Comparison of ENCODE assay signal across 36 cellular contexts in the genomic region with DNA sequence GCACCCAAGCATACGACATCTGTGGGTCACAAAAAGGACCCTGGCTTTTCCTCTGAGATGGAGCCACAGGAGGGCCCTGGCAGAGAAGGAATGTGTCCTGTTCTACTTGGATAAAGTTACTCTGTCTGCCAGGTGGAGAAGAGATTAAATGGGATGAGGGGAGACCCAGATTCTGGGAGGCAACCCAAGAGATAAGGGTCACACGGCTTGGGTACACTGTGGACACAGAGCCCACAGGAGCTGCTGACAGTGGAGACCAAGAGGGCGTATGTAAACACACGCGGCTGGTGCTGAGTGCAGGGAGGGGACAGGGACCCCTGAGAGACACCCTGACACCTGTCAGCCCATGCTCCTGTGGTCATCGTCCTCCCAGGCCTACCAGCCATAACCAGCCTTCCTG. TPM values are rescaled to one million over a fixed set of nuclear protein-coding genes. Genes with fewer than 3 reads are reported as not detected.
"Had no signal": no experiment of that assay in that cellular context is flagged by ENCODE, and none has a peak within 500 bp of the region (broad histone marks: within the 10 kb centered on the region; RNA-seq: fewer than 3 reads in every experiment).

No MANE protein-coding gene starts in this region.

- H3K27me3 ChIP-seq: ascending aorta, breast epithelium, cardiac muscle cell, dorsolateral prefrontal cortex, foreskin keratinocyte, gastrocnemius medialis had no signal

- H3K4me3 Mint-ChIP-seq: activated B cell treated with CpG ODN at 0.5 μM for 24 hours; activated CD4-positive, alpha-beta memory T cell treated with anti-CD3 and anti-CD28 coated beads, Interleukin-2, amount 10 ng/mL, durations not matched to agents 7 days and 5 days; activated CD4-positive, alpha-beta T cell treated with anti-CD3 and anti-CD28 coated beads for 36 hours; activated CD4-positive, alpha-beta T cell treated with anti-CD3 and anti-CD28 coated beads, Interleukin-2, amount 10 ng/mL, durations not matched to agents 7 days and 5 days; activated naive CD4-positive, alpha-beta T cell treated with anti-CD3 and anti-CD28 coated beads, Interleukin-2, amount 10 ng/mL, durations not matched to agents 7 days and 5 days; activated naive CD8-positive, alpha-beta T cell treated with anti-CD3 and anti-CD28 coated beads, Interleukin-2, amount 10 ng/mL, durations not matched to agents 7 days and 5 days; activated T-cell treated with anti-CD3 and anti-CD28 coated beads, Interleukin-2, amount 50 U/mL, for 24 hours; activated T-cell treated with anti-CD3 and anti-CD28 coated beads, Interleukin-2, amount 50 U/mL, for 72 hours; dendritic cell treated with granulocyte-macrophage colony-stimulating factor and Interleukin-4, amounts not matched to agents 40 ng/mL and 50 ng/mL, for 4 days; endodermal cell; T-helper 17 cell; T-helper 2 cell treated with Interferon-gamma antibody and Interleukin-4, amounts not matched to agents 5 μg/mL and 100 μg/mL, for 36 hours had no signal

- ATAC-seq: activated CD4-positive, alpha-beta T cell treated with anti-CD3 and anti-CD28 coated beads for 36 hours; activated CD4-positive, CD25-positive, alpha-beta regulatory T cell treated with anti-CD3 and anti-CD28 coated beads, Interleukin-2, amount 50 U/mL, for 24 hours; activated naive CD4-positive, alpha-beta T cell treated with anti-CD3 and anti-CD28 coated beads, Interleukin-2, amount 50 U/mL, for 72 hours; activated T-cell treated with anti-CD3 and anti-CD28 coated beads, Interleukin-2, amount 50 U/mL, for 72 hours; esophagus mucosa; foreskin keratinocyte; gastrocnemius medialis; T-helper 17 cell had no signal

- H3K27me3 Mint-ChIP-seq: activated CD4-positive, alpha-beta memory T cell treated with anti-CD3 and anti-CD28 coated beads, Interleukin-2, amount 10 ng/mL, durations not matched to agents 7 days and 5 days; activated CD4-positive, alpha-beta T cell treated with anti-CD3 and anti-CD28 coated beads for 36 hours; activated CD4-positive, alpha-beta T cell treated with anti-CD3 and anti-CD28 coated beads, Interleukin-2, amount 10 ng/mL, durations not matched to agents 7 days and 5 days; activated naive CD4-positive, alpha-beta T cell treated with anti-CD3 and anti-CD28 coated beads, Interleukin-2, amount 10 ng/mL, durations not matched to agents 7 days and 5 days; activated naive CD8-positive, alpha-beta T cell treated with anti-CD3 and anti-CD28 coated beads, Interleukin-2, amount 10 ng/mL, durations not matched to agents 7 days and 5 days; activated T-cell treated with anti-CD3 and anti-CD28 coated beads, Interleukin-2, amount 50 U/mL, for 24 hours had no signal

- H3K36me3 ChIP-seq: gastrocnemius medialis had no signal

- H3K36me3 Mint-ChIP-seq: activated naive CD4-positive, alpha-beta T cell treated with anti-CD3 and anti-CD28 coated beads, Interleukin-2, amount 10 ng/mL, durations not matched to agents 7 days and 5 days; activated naive CD8-positive, alpha-beta T cell treated with anti-CD3 and anti-CD28 coated beads, Interleukin-2, amount 10 ng/mL, durations not matched to agents 7 days and 5 days had no signal

- H3K4me1 ChIP-seq: ascending aorta, breast epithelium, foreskin keratinocyte, gastrocnemius medialis had no signal

- H3K4me1 Mint-ChIP-seq: activated CD4-positive, alpha-beta memory T cell treated with anti-CD3 and anti-CD28 coated beads, Interleukin-2, amount 10 ng/mL, durations not matched to agents 7 days and 5 days; activated CD4-positive, alpha-beta T cell treated with anti-CD3 and anti-CD28 coated beads, Interleukin-2, amount 10 ng/mL, durations not matched to agents 7 days and 5 days; activated naive CD8-positive, alpha-beta T cell treated with anti-CD3 and anti-CD28 coated beads, Interleukin-2, amount 10 ng/mL, durations not matched to agents 7 days and 5 days; endodermal cell had no signal

- H3K27ac ChIP-seq: ascending aorta, breast epithelium, cardiac muscle cell, coronary artery, dorsolateral prefrontal cortex, foreskin keratinocyte, gastrocnemius medialis, WERI-Rb-1 had no signal

- H3K4me3 ChIP-seq: ascending aorta, breast epithelium, cardiac muscle cell, coronary artery, dorsolateral prefrontal cortex, gastrocnemius medialis had no signal

- H3K9me3 Mint-ChIP-seq: activated B cell treated with CpG ODN at 0.5 μM for 24 hours; activated CD4-positive, alpha-beta memory T cell treated with anti-CD3 and anti-CD28 coated beads, Interleukin-2, amount 10 ng/mL, durations not matched to agents 7 days and 5 days; activated CD4-positive, alpha-beta T cell treated with anti-CD3 and anti-CD28 coated beads, Interleukin-2, amount 10 ng/mL, durations not matched to agents 7 days and 5 days; activated naive CD4-positive, alpha-beta T cell treated with anti-CD3 and anti-CD28 coated beads, Interleukin-2, amount 10 ng/mL, durations not matched to agents 7 days and 5 days; activated naive CD4-positive, alpha-beta T cell treated with anti-CD3 and anti-CD28 coated beads, Interleukin-2, amount 50 U/mL, for 72 hours; activated naive CD8-positive, alpha-beta T cell treated with anti-CD3 and anti-CD28 coated beads, Interleukin-2, amount 10 ng/mL, durations not matched to agents 7 days and 5 days; activated T-cell treated with anti-CD3 and anti-CD28 coated beads, Interleukin-2, amount 50 U/mL, for 24 hours; activated T-cell treated with anti-CD3 and anti-CD28 coated beads, Interleukin-2, amount 50 U/mL, for 72 hours; brain; dendritic cell treated with granulocyte-macrophage colony-stimulating factor and Interleukin-4, amounts not matched to agents 40 ng/mL and 50 ng/mL, for 4 days; endodermal cell; T-helper 2 cell treated with Interferon-gamma antibody and Interleukin-4, amounts not matched to agents 5 μg/mL and 100 μg/mL, for 36 hours had no signal

- H3K27ac Mint-ChIP-seq: activated B cell treated with CpG ODN at 0.5 μM for 24 hours; activated CD4-positive, alpha-beta memory T cell treated with anti-CD3 and anti-CD28 coated beads, Interleukin-2, amount 10 ng/mL, durations not matched to agents 7 days and 5 days; activated CD4-positive, alpha-beta T cell treated with anti-CD3 and anti-CD28 coated beads for 36 hours; activated CD4-positive, alpha-beta T cell treated with anti-CD3 and anti-CD28 coated beads, Interleukin-2, amount 10 ng/mL, durations not matched to agents 7 days and 5 days; activated naive CD4-positive, alpha-beta T cell treated with anti-CD3 and anti-CD28 coated beads, Interleukin-2, amount 10 ng/mL, durations not matched to agents 7 days and 5 days; activated naive CD8-positive, alpha-beta T cell treated with anti-CD3 and anti-CD28 coated beads, Interleukin-2, amount 10 ng/mL, durations not matched to agents 7 days and 5 days; activated T-cell treated with anti-CD3 and anti-CD28 coated beads, Interleukin-2, amount 50 U/mL, for 24 hours; activated T-cell treated with anti-CD3 and anti-CD28 coated beads, Interleukin-2, amount 50 U/mL, for 72 hours; dendritic cell treated with granulocyte-macrophage colony-stimulating factor and Interleukin-4, amounts not matched to agents 40 ng/mL and 50 ng/mL, for 4 days; endodermal cell; T-helper 17 cell; T-helper 2 cell treated with Interferon-gamma antibody and Interleukin-4, amounts not matched to agents 5 μg/mL and 100 μg/mL, for 36 hours had no signal

- DNase-seq: activated B cell treated with CpG ODN at 0.5 μM for 24 hours; activated CD4-positive, alpha-beta memory T cell treated with anti-CD3 and anti-CD28 coated beads, Interleukin-2, amount 10 ng/mL, durations not matched to agents 7 days and 5 days; activated CD4-positive, alpha-beta T cell treated with anti-CD3 and anti-CD28 coated beads for 36 hours; activated CD4-positive, alpha-beta T cell treated with anti-CD3 and anti-CD28 coated beads, Interleukin-2, amount 10 ng/mL, durations not matched to agents 7 days and 5 days; activated CD4-positive, alpha-beta T cell treated with anti-CD3 and anti-CD28 coated beads, Interleukin-2, amount 50 U/mL, for 4 hours; activated CD8-positive, alpha-beta memory T cell treated with anti-CD3 and anti-CD28 coated beads, Interleukin-2, amount 50 U/mL, for 48 hours; activated gamma-delta T cell; activated naive CD4-positive, alpha-beta T cell; activated naive CD4-positive, alpha-beta T cell treated with anti-CD3 and anti-CD28 coated beads, Interleukin-2, amount 10 ng/mL, durations not matched to agents 7 days and 5 days; activated naive CD8-positive, alpha-beta T cell treated with anti-CD3 and anti-CD28 coated beads, Interleukin-2, amount 10 ng/mL, durations not matched to agents 7 days and 5 days; activated T-cell treated with anti-CD3 and anti-CD28 coated beads for 4 hours; activated T-cell treated with anti-CD3 and anti-CD28 coated beads, Interleukin-2, amount 50 U/mL, for 24 hours; activated T-cell treated with anti-CD3 and anti-CD28 coated beads, Interleukin-2, amount 50 U/mL, for 72 hours; central memory CD4-positive, alpha-beta T cell; dorsolateral prefrontal cortex; effector memory CD4-positive, alpha-beta T cell; endodermal cell; foreskin keratinocyte; gastrocnemius medialis; T-helper 1 cell; T-helper 17 cell; T1000; WERI-Rb-1 had no signal

- H3K9me3 ChIP-seq: ascending aorta, breast epithelium, gastrocnemius medialis had no signal

RNA-seq across cellular contexts. Expression of a gene that starts 50.4 kb away (rescaled TPM):
- total RNA-seq: activated B cell treated with CpG ODN at 0.5 μM for 24 hours; activated CD4-positive, alpha-beta memory T cell treated with anti-CD3 and anti-CD28 coated beads, Interleukin-2, amount 10 ng/mL, durations not matched to agents 7 days and 5 days; activated CD4-positive, alpha-beta T cell treated with anti-CD3 and anti-CD28 coated beads for 36 hours; activated CD4-positive, alpha-beta T cell treated with anti-CD3 and anti-CD28 coated beads, Interleukin-2, amount 10 ng/mL, durations not matched to agents 7 days and 5 days; activated naive CD4-positive, alpha-beta T cell treated with anti-CD3 and anti-CD28 coated beads, Interleukin-2, amount 50 U/mL, for 72 hours; activated naive CD8-positive, alpha-beta T cell treated with anti-CD3 and anti-CD28 coated beads, Interleukin-2, amount 10 ng/mL, durations not matched to agents 7 days and 5 days; activated T-cell treated with anti-CD3 and anti-CD28 coated beads, Interleukin-2, amount 50 U/mL, for 72 hours; ascending aorta; breast epithelium; cardiac muscle cell; cerebellum; epithelial cell of proximal tubule; esophagus mucosa; foreskin keratinocyte; gastrocnemius medialis; glomerular endothelial cell; T-helper 17 cell had no signal
